Comparison of ENCODE assay signal across 1 cellular context in genomic region chr4:139042981-139043460, GRCh38.
TF ChIP-seq lines count a peak whose summit lies in the region.

No MANE protein-coding gene starts in this region.

TF ChIP-seq in GM23338, 12 proteins besides CTCF, POLR2A, EP300 and RAD21 (continued from another document):
- TF ChIP-seq ZNF462 (CRISPR knock-in tag; IDR thresholded peaks at IDR 0.05) (no peak), ZNF114 (CRISPR knock-in tag; IDR thresholded peaks at IDR 0.05) (no peak), EZH2 (IDR thresholded peaks at IDR 0.05; ENCODE audit: low read depth, unreplicated experiment) (no peak), CREB1 (CRISPR knock-in tag; IDR thresholded peaks at IDR 0.05; ENCODE audit: low read depth) (no peak), EZH2phosphoT487 (IDR thresholded peaks at IDR 0.05; ENCODE audit: unreplicated experiment) (no peak), ZNF331 (CRISPR knock-in tag; IDR thresholded peaks at IDR 0.05; ENCODE audit: low read depth) (no peak), JUNB (IDR thresholded peaks at IDR 0.05; ENCODE audit: unreplicated experiment) (no peak), STAT1 (IDR thresholded peaks at IDR 0.05; ENCODE audit: unreplicated experiment) (no peak), NANOG (IDR thresholded peaks at IDR 0.05; ENCODE audit: borderline replicate concordance) (no peak), ETS1 (IDR thresholded peaks at IDR 0.05) (no peak)
